1 cellular context compared by ENCODE assay signal in the genomic region with DNA sequence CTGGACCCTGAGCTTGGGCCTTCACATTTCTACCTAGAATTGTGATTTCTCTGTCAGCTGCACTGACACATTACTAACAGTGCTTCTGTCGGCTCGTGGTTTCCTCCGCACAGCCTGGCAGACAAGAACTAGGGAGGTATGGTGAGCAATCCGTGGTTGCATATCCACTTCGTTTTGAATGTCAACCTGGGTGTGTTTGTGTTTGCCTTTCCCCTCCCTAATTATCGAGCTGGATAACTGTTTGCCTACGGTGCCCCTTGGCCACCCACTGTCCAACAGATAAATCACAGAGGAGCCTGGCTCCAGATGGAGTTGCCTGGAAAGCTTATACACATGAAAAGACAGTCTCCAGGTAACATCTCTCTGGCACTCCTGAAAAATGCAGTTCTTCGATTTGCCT.
TF ChIP-seq lines count a peak whose summit lies in the region.

No MANE protein-coding gene starts in this region.

TF ChIP-seq in HEK293, 187 proteins besides CTCF, POLR2A, EP300 and RAD21 (continued from another document):
- TF ChIP-seq FEZF1 (tag by site-specific recombination; IDR thresholded peaks at IDR 0.05) (peak; percentile 64), ZBTB48 (tag by site-specific recombination; IDR thresholded peaks at IDR 0.05) (no peak)
- TF ChIP-seq, protein P1, sequence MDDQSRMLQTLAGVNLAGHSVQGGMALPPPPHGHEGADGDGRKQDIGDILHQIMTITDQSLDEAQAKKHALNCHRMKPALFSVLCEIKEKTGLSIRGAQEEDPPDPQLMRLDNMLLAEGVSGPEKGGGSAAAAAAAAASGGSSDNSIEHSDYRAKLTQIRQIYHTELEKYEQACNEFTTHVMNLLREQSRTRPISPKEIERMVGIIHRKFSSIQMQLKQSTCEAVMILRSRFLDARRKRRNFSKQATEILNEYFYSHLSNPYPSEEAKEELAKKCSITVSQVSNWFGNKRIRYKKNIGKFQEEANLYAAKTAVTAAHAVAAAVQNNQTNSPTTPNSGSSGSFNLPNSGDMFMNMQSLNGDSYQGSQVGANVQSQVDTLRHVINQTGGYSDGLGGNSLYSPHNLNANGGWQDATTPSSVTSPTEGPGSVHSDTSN (CRISPR knock-in tag; IDR thresholded peaks at IDR 0.05) = no peak
